In genomic region chr12:93020225-93020997, GRCh38 we compare ENCODE assay signal across 1 cellular context.
TF ChIP-seq lines count a peak whose summit lies in the region.

No MANE protein-coding gene starts in this region.

TF ChIP-seq in GM23338, 12 proteins besides CTCF, POLR2A, EP300 and RAD21 (continued from another document):
- TF ChIP-seq REST (IDR thresholded peaks at IDR 0.05; ENCODE audit: unreplicated experiment) (no peak), POLR2AphosphoS5 (IDR thresholded peaks at IDR 0.05; ENCODE audit: low read depth) (no peak), STAT1 (IDR thresholded peaks at IDR 0.05; ENCODE audit: unreplicated experiment) (no peak)
